Comparison of ENCODE assay signal across 8 cellular contexts in the genomic region with DNA sequence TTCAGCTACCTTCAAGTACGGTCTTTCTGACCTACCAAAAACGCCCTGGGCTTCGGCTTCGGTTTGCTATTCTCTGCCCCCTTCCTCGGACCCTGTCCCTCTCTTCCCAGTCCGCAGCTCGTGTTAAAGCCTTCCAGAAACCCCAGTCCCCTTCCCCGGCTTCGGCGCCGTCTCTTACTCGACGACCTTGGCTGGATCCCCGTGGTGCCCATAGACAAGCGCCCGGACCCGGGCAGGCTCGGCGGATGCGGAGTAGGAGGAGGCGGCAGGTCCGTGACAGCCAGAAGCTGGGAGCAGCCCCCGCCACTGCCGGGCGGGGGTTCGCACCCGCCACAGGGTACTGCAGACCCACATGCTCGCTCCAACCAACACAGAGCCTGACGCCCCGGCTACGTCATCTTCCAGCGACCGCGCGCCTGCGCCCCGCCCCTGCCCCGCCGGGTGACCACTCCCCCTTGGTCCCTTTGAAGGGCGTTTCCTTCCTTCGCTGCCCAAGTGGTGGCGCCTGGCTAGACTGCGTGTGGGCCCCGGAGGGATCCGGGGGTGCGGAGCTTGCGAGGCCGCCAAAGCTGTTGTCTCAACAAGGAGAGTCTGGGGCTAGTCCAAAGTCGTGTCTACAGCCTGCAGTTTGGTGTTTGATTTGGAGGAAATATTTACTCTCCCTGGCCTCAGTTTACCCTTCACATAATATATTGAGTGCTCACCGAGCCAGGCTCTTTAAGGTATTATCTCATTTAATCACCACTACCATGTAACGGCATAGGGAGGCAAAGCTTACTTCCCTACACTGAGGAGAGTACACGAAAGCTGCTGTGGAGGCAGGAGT.
A peak's percentile ranks its signal among the peaks of the same experiment; 100 is the strongest.
DNase-seq lines count a peak whose midpoint lies in the region; ATAC-seq and TF ChIP-seq lines count a peak whose summit lies in the region.

A gene with protein sequence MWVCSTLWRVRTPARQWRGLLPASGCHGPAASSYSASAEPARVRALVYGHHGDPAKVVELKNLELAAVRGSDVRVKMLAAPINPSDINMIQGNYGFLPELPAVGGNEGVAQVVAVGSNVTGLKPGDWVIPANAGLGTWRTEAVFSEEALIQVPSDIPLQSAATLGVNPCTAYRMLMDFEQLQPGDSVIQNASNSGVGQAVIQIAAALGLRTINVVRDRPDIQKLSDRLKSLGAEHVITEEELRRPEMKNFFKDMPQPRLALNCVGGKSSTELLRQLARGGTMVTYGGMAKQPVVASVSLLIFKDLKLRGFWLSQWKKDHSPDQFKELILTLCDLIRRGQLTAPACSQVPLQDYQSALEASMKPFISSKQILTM (minus strand): TSS at position 382 of the 826 bp plus-strand sequence. CDS start 28 bp downstream, at position 354.

- H3K27ac Mint-ChIP-seq in nephron = peak within 1 kb of the TSS; percentile 84 to 93 (median 87)
- H3K27ac Mint-ChIP-seq in stimulated activated naive CD8-positive, alpha-beta T cell treated with anti-CD3 and anti-CD28 coated beads, Interleukin-15, Interleukin-2, amounts not matched to agents 100 ng/mL and 50 ng/mL, for 24 hours = peak within 1 kb of the TSS; percentile 93

- peaks cover 3% of the 10 kb centered on the region for H3K27me3 Mint-ChIP-seq in nephron (ENCODE audit: low read depth)
- H3K27me3 Mint-ChIP-seq in stimulated activated naive CD8-positive, alpha-beta T cell treated with anti-CD3 and anti-CD28 coated beads, Interleukin-15, Interleukin-2, amounts not matched to agents 100 ng/mL and 50 ng/mL, for 24 hours = peaks cover 10% of the 10 kb centered on the region

- H3K36me3 Mint-ChIP-seq in nephron (ENCODE audit: low read depth) = no peaks in the 10 kb centered on the region
- no peaks in the 10 kb centered on the region for H3K36me3 Mint-ChIP-seq in stimulated activated naive CD8-positive, alpha-beta T cell treated with anti-CD3 and anti-CD28 coated beads, Interleukin-15, Interleukin-2, amounts not matched to agents 100 ng/mL and 50 ng/mL, for 24 hours (ENCODE audit: low read depth)

- TF ChIP-seq CTCF in RWPE1 (conservative IDR thresholded peaks at IDR 0.05; ENCODE audit: low read depth) = 0 out of 2 replicates have a peak, but pooled peaks have one; percentile 10
- TF ChIP-seq CTCF in fibroblast of pulmonary artery (IDR thresholded peaks at IDR 0.05; ENCODE audit: low read length, missing control alignments) = no peak
- TF ChIP-seq CTCF in nephron (IDR thresholded peaks at IDR 0.05; ENCODE audit: unreplicated experiment in 3 of 3) = peak in 2 of 3 experiments; percentile 11 to 14

- CTCF ChIA-PET in RWPE1 (lab: Yijun Ruan, JAX) = interaction anchor here (0.7 to 1.4 kb wide), 2 partner anchors 1150 to 1477 kb away, joined by 3 to 6 read pairs; no protein-coding TSS in a partner anchor

- H3K27ac ChIP-seq in RWPE1 = peak within 1 kb of the TSS; percentile 51

- DNase-seq in EH (ENCODE audit: low read depth) (peak; percentile 90), Kasumi-1 (lab: John Stamatoyannopoulos, UW) (peak; percentile 90 to 91), RWPE1 (ENCODE audit: low spot score) (peak; percentile 96), fibroblast of pulmonary artery (ENCODE audit: low read depth) (peak; percentile 93)
- DNase-seq in activated T-helper 9 cell treated with anti-CD3 and anti-CD28 coated beads, Interleukin-2, amount 50 U/mL, for 16 hours (ENCODE audit: low read depth) = peak; percentile 93

- ATAC-seq in GM21786 (IDR thresholded peaks at IDR 0.05; ENCODE audit: unreplicated experiment) = peak; percentile 86

- peak within 1 kb of the TSS; percentile 88 to 93 (median 92) for H3K4me3 Mint-ChIP-seq in nephron
- H3K4me3 Mint-ChIP-seq in stimulated activated naive CD8-positive, alpha-beta T cell treated with anti-CD3 and anti-CD28 coated beads, Interleukin-15, Interleukin-2, amounts not matched to agents 100 ng/mL and 50 ng/mL, for 24 hours = peak within 1 kb of the TSS; percentile 97

- no peaks in the 10 kb centered on the region for H3K9me3 Mint-ChIP-seq in nephron
- H3K9me3 Mint-ChIP-seq in stimulated activated naive CD8-positive, alpha-beta T cell treated with anti-CD3 and anti-CD28 coated beads, Interleukin-15, Interleukin-2, amounts not matched to agents 100 ng/mL and 50 ng/mL, for 24 hours = no peaks in the 10 kb centered on the region

- POLR2A ChIA-PET in RWPE1 (lab: Yijun Ruan, JAX; ENCODE audit: low non-redundant PET) = no interaction called here

- H3K4me1 Mint-ChIP-seq in nephron = peaks cover 23% of the 10 kb centered on the region
- H3K4me1 Mint-ChIP-seq in stimulated activated naive CD8-positive, alpha-beta T cell treated with anti-CD3 and anti-CD28 coated beads, Interleukin-15, Interleukin-2, amounts not matched to agents 100 ng/mL and 50 ng/mL, for 24 hours (ENCODE audit: low read depth) = peaks cover 31% of the 10 kb centered on the region

- peak within 1 kb of the TSS; percentile 96 for H3K4me3 ChIP-seq in fibroblast of pulmonary artery (replicated peaks; ENCODE audit: low read depth, low read length)

Comparison
In these comparisons a context has a peak if more than half of its experiments do, and no peak if none do; other contexts are left out.
1. Peak in every context shown above with its lines: DNase-seq, ATAC-seq, H3K4me3 ChIP-seq and H3K27ac ChIP-seq.